In genomic region chr3:97721446-97721845, GRCh38 we compare ENCODE assay signal across 22 cellular contexts.
"Had no signal": no experiment of that assay in that cellular context is flagged by ENCODE, and none has a peak within 500 bp of the region (broad histone marks: within the 10 kb centered on the region; RNA-seq: fewer than 3 reads in every experiment).

No MANE protein-coding gene starts in this region.

- FAIRE-seq: pancreas had no signal

- DNase-seq: dorsolateral prefrontal cortex; effector CD8-positive, alpha-beta T cell; foreskin melanocyte; heart right ventricle; islet precursor cell; left ventricle myocardium inferior; mesendoderm; naive B cell; occipital lobe; pancreas; stimulated activated CD4-positive, alpha-beta T cell treated with anti-CD3 and anti-CD28 coated beads, Interleukin-2, amount 100 ng/mL, for 24 hours; stimulated activated CD4-positive, alpha-beta T cell treated with anti-CD3 and anti-CD28 coated beads, Interleukin-4, amount 100 ng/mL, for 4 hours; stimulated activated naive B cell treated with anti-CD40 and anti-IgM and Interleukin-4, amounts not matched to agents 10 μg/mL and 1 μg/mL and 100 μg/mL, for 72 hours; stomach; substantia nigra; trophoblast cell had no signal

- H3K9me3 Mint-ChIP-seq: naive B cell; nephron; stimulated activated naive B cell treated with anti-CD40 and anti-IgM and Interleukin-4, amounts not matched to agents 10 μg/mL and 1 μg/mL and 100 μg/mL, for 72 hours had no signal

- ATAC-seq: pancreas; sciatic nerve; stimulated activated naive B cell treated with anti-CD40 and anti-IgM and Interleukin-4, amounts not matched to agents 10 μg/mL and 1 μg/mL and 100 μg/mL, for 72 hours had no signal

- H3K27ac ChIP-seq: coronary artery, dorsolateral prefrontal cortex, heart right ventricle, left ventricle myocardium inferior, pancreas, stomach, thoracic aorta had no signal

- H3K27me3 Mint-ChIP-seq: progenitor cell of endocrine pancreas; stimulated activated naive B cell treated with anti-CD40 and anti-IgM and Interleukin-4, amounts not matched to agents 10 μg/mL and 1 μg/mL and 100 μg/mL, for 72 hours had no signal

- H3K4me1 Mint-ChIP-seq: naive B cell; nephron; stimulated activated naive B cell treated with anti-CD40 and anti-IgM and Interleukin-4, amounts not matched to agents 10 μg/mL and 1 μg/mL and 100 μg/mL, for 72 hours had no signal

- H3K4me3 ChIP-seq: coronary artery, dorsolateral prefrontal cortex, heart right ventricle, left ventricle myocardium inferior, lung, pancreas, stomach, thoracic aorta had no signal

- H3K27ac Mint-ChIP-seq: naive B cell; nephron; progenitor cell of endocrine pancreas; stimulated activated naive B cell treated with anti-CD40 and anti-IgM and Interleukin-4, amounts not matched to agents 10 μg/mL and 1 μg/mL and 100 μg/mL, for 72 hours had no signal

- H3K36me3 Mint-ChIP-seq: naive B cell; stimulated activated naive B cell treated with anti-CD40 and anti-IgM and Interleukin-4, amounts not matched to agents 10 μg/mL and 1 μg/mL and 100 μg/mL, for 72 hours had no signal

- H3K27me3 ChIP-seq: dorsolateral prefrontal cortex, heart right ventricle, pancreas, stomach had no signal

- H3K4me1 ChIP-seq: heart right ventricle, left ventricle myocardium inferior, pancreas, stomach had no signal

- H3K36me3 ChIP-seq: heart right ventricle, left ventricle myocardium inferior, pancreas, stomach, thoracic aorta had no signal

- H3K9me3 ChIP-seq: heart right ventricle, left ventricle myocardium inferior, pancreas, stomach, thoracic aorta had no signal

- H3K4me3 Mint-ChIP-seq: naive B cell; nephron; stimulated activated naive B cell treated with anti-CD40 and anti-IgM and Interleukin-4, amounts not matched to agents 10 μg/mL and 1 μg/mL and 100 μg/mL, for 72 hours had no signal
